ENCODE assay signal across 8 cellular contexts in the genomic region with DNA sequence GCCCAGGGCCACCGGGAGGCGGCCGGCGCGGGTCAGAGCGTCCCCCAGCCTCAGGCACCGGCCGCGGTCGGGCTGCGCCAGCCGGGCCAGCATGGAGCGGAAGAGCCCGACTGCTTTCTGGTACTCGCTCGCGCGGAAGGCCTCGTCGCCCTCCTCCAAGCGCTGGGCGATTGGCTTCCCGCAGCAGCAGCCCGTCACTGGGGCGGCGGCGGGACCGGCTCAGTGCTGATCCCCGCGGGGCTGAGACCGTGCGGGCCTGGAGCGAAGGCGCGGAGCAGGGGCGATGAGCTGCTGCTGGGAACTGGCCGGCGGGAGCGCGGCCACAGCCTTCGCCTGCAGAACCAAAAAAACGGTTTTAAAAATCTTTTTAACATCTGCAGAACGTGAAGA.
DNase-seq lines count a peak whose midpoint lies in the region; ATAC-seq, FAIRE-seq and TF ChIP-seq lines count a peak whose summit lies in the region.
"Not testable (repeated sequence)": the region's sequence is repeated elsewhere in the genome, so short reads cannot be mapped to it uniquely, and the experiment has no call there.

No MANE protein-coding gene starts in this region.

- H3K27me3 ChIP-seq in CD8-positive, alpha-beta memory T cell (ENCODE audit: insufficient read depth, low read length, poor library complexity, severe bottlenecking); adrenal gland; esophagus (ENCODE audit: control insufficient read depth in 1 of 2, insufficient read depth in 2 of 2, low read length in 2 of 2); HepG2 (ENCODE audit: control insufficient read depth in 1 of 2, insufficient read depth in 2 of 2, low read length in 2 of 2); thyroid gland: not testable (repeated sequence)

- not testable (repeated sequence) for H3K4me1 Mint-ChIP-seq in CD8-positive, alpha-beta memory T cell

- not testable (repeated sequence) for TF ChIP-seq CTCF in adrenal gland (IDR thresholded peaks at IDR 0.05); HepG2 (CRISPR knock-in tag; IDR thresholded peaks at IDR 0.05); thyroid gland (IDR thresholded peaks at IDR 0.05)

- not testable (repeated sequence) for ATAC-seq in HepG2

- in situ Hi-C loops in HepG2 (cut with HindIII; ENCODE audit: extremely low pct_ligation_motif_present, low pct_unique_long_range_greater_than_20kb): not testable (repeated sequence)

- not testable (repeated sequence) for H3K9me3 ChIP-seq in CD8-positive, alpha-beta memory T cell (ENCODE audit: low read length); adrenal gland (replicated peaks in 1 of 3); esophagus (ENCODE audit: control insufficient read depth in 2 of 2, insufficient read depth in 1 of 2, low read depth in 1 of 2, low read length in 1 of 2); HepG2 (ENCODE audit: low read length); thyroid gland

- not testable (repeated sequence) for H3K9ac ChIP-seq in HepG2 (ENCODE audit: insufficient read depth, low read depth, low read length)

- not testable (repeated sequence) for H3K9me3 Mint-ChIP-seq in CD8-positive, alpha-beta memory T cell

- not testable (repeated sequence) for H3K79me2 ChIP-seq in HepG2 (ENCODE audit: insufficient read depth, low read length)

- BruUV-seq in HepG2 (replicated peaks; lab: Mats Ljungman, UMichigan): not testable (repeated sequence)

- intact Hi-C loops in adrenal gland (cut with DNase I); HepG2 (cut with micrococcal nuclease; ENCODE audit: unreplicated experiment); thyroid gland (cut with DNase I): not testable (repeated sequence)

- not testable (repeated sequence) for TF ChIP-seq EP300 in HepG2 (IDR thresholded peaks at IDR 0.05; ENCODE audit: low read depth in 2 of 2, low read length in 2 of 2); HepG2 (CRISPR knock-in tag; IDR thresholded peaks at IDR 0.05; ENCODE audit: borderline replicate concordance)

- H4K20me1 ChIP-seq in HepG2 (ENCODE audit: insufficient read depth, low read length): not testable (repeated sequence)

- CTCF ChIA-PET in CD8-positive, alpha-beta memory T cell (lab: Charles Lee); HepG2 (lab: Yijun Ruan, JAX; ENCODE audit: low intra/inter-chr PET ratio, low total read pairs): not testable (repeated sequence)

- peak overlapping the region in 6 of 7 donors; percentile 33 to 81 (median 66) for H3K4me3 Mint-ChIP-seq in CD8-positive, alpha-beta memory T cell

- not testable (repeated sequence) for H2AFZ ChIP-seq in HepG2 (ENCODE audit: low read length)

- not testable (repeated sequence) for FAIRE-seq in HepG2 (lab: Jason Lieb, UNC)

- DNase-seq in CD8-positive, alpha-beta memory T cell: peak in 3 of 5 donors; percentile 22 to 52 (median 41)
- DNase-seq in RPMI8226: peak; percentile 25
- DNase-seq in activated CD8-positive, alpha-beta memory T cell treated with anti-CD3 and anti-CD28 coated beads, Interleukin-2, amount 50 U/mL, for 48 hours: peak; percentile 62
- peak in 4 of 7 donors; percentile 23 to 37 (median 32) for DNase-seq in adrenal gland
- not testable (repeated sequence) for DNase-seq in HepG2 (ENCODE audit: low spot score); skeletal muscle cell (ENCODE audit: low read depth)
- DNase-seq in thyroid gland: peak; percentile 39 to 42

- not testable (repeated sequence) for H3K27me3 Mint-ChIP-seq in CD8-positive, alpha-beta memory T cell

- TF ChIP-seq RAD21 in HepG2 (CRISPR knock-in tag; IDR thresholded peaks at IDR 0.05): not testable (repeated sequence)

- H3K4me2 ChIP-seq in HepG2 (ENCODE audit: low read depth, low read length): peak overlapping the region; percentile 12; the same call in 1 of the 2 replicates

- H3K36me3 ChIP-seq in CD8-positive, alpha-beta memory T cell (ENCODE audit: insufficient read depth, low read length); adrenal gland (replicated peaks in 1 of 2); esophagus (ENCODE audit: control insufficient read depth in 2 of 2, insufficient read depth in 2 of 2, low read length in 1 of 2); HepG2 (replicated peaks in 1 of 2; ENCODE audit: control insufficient read depth in 1 of 2, insufficient read depth in 2 of 2, low read length in 2 of 2); thyroid gland: not testable (repeated sequence)

- TF ChIP-seq POLR2A in adrenal gland (IDR thresholded peaks at IDR 0.05); HepG2 (IDR thresholded peaks at IDR 0.05; ENCODE audit: insufficient read depth in 1 of 2, low read depth in 2 of 2, low read length in 2 of 2); thyroid gland (IDR thresholded peaks at IDR 0.05): not testable (repeated sequence)

- POLR2A ChIA-PET in CD8-positive, alpha-beta memory T cell (lab: Charles Lee): interaction anchor here (0.6 kb wide), 1 partner anchor 728 kb away, joined by 4 read pairs; no protein-coding TSS in a partner anchor
- POLR2A ChIA-PET in HepG2 (lab: Yijun Ruan, JAX): not testable (repeated sequence)

- H3K27ac Mint-ChIP-seq in CD8-positive, alpha-beta memory T cell: peak overlapping the region in 1 of 8 donors; percentile 19

- H3K36me3 Mint-ChIP-seq in CD8-positive, alpha-beta memory T cell: not testable (repeated sequence)

- not testable (repeated sequence) for H3K27ac ChIP-seq in CD8-positive, alpha-beta memory T cell (ENCODE audit: low read depth, low read length); esophagus (ENCODE audit: low read depth in 2 of 2, low read length in 1 of 2); HepG2 (ENCODE audit: extremely low read length, insufficient read depth, low read length)
- peak overlapping the region in 2 of 5 donors; percentile 27 to 57 for H3K27ac ChIP-seq in adrenal gland
- peak overlapping the region in 2 of 3 donors; percentile 47 to 76 for H3K27ac ChIP-seq in thyroid gland

- not testable (repeated sequence) for H3K4me1 ChIP-seq in CD8-positive, alpha-beta memory T cell (ENCODE audit: insufficient read depth, low read length); adrenal gland (replicated peaks in 1 of 2); esophagus (ENCODE audit: control insufficient read depth in 2 of 2, insufficient read depth in 2 of 2, low read length in 1 of 2); HepG2 (ENCODE audit: insufficient read depth, low read length); thyroid gland

- H3K4me3 ChIP-seq in CD8-positive, alpha-beta memory T cell (ENCODE audit: low read length): not testable (repeated sequence)
- H3K4me3 ChIP-seq in adrenal gland (peak overlapping the region in 2 of 4 donors; percentile 8 to 34), esophagus (ENCODE audit: low read depth in 1 of 2, low read length in 2 of 2) (peak overlapping the region; percentile 32 to 37), HepG2 (replicated peaks in 1 of 3; ENCODE audit: insufficient read depth in 1 of 3, low read depth in 2 of 3, low read length in 3 of 3) (peak overlapping the region in 2 of 3 experiments; percentile 30 to 40; a peak in 4 of 6 replicates), skeletal muscle cell (ENCODE audit: low read depth, low read length) (peak overlapping the region; percentile 31), thyroid gland (replicated peaks in 1 of 3) (peak overlapping the region in 1 of 3 donors; percentile 18)

- WGBS in adrenal gland, 4 donors: 0 to 8% (median 3%) methylated on average over 7 to 29 of the region's 43 CpGs
- 1 to 3% methylated on average over 22 to 30 of the region's 43 CpGs for whole genome bisulfite sequencing in esophagus, 2 donors
- WGBS in HepG2 (ENCODE audit: low lambda C conversion rate): 0% methylated on average over 14 of the region's 43 CpGs
- WGBS in thyroid gland, 2 donors: 3 to 5% methylated on average over 8 to 10 of the region's 43 CpGs

TF ChIP-seq in HepG2, 621 proteins besides CTCF, POLR2A, EP300 and RAD21 (continues in another document):
- TF ChIP-seq ZFY (CRISPR knock-in tag; IDR thresholded peaks at IDR 0.05): peak; percentile 59
- TF ChIP-seq, protein P1, sequence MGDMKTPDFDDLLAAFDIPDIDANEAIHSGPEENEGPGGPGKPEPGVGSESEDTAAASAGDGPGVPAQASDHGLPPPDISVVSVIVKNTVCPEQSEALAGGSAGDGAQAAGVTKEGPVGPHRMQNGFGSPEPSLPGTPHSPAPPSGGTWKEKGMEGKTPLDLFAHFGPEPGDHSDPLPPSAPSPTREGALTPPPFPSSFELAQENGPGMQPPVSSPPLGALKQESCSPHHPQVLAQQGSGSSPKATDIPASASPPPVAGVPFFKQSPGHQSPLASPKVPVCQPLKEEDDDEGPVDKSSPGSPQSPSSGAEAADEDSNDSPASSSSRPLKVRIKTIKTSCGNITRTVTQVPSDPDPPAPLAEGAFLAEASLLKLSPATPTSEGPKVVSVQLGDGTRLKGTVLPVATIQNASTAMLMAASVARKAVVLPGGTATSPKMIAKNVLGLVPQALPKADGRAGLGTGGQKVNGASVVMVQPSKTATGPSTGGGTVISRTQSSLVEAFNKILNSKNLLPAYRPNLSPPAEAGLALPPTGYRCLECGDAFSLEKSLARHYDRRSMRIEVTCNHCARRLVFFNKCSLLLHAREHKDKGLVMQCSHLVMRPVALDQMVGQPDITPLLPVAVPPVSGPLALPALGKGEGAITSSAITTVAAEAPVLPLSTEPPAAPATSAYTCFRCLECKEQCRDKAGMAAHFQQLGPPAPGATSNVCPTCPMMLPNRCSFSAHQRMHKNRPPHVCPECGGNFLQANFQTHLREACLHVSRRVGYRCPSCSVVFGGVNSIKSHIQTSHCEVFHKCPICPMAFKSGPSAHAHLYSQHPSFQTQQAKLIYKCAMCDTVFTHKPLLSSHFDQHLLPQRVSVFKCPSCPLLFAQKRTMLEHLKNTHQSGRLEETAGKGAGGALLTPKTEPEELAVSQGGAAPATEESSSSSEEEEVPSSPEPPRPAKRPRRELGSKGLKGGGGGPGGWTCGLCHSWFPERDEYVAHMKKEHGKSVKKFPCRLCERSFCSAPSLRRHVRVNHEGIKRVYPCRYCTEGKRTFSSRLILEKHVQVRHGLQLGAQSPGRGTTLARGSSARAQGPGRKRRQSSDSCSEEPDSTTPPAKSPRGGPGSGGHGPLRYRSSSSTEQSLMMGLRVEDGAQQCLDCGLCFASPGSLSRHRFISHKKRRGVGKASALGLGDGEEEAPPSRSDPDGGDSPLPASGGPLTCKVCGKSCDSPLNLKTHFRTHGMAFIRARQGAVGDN (CRISPR knock-in tag; IDR thresholded peaks at IDR 0.05): peak; percentile 34; the same call in 1 of the 2 replicates
